2 cellular contexts compared by ENCODE assay signal in genomic region chr17:59699786-59700185, GRCh38.
TF ChIP-seq lines count a peak whose summit lies in the region.

No MANE protein-coding gene starts in this region.

TF ChIP-seq in A549, 52 proteins besides CTCF, POLR2A, EP300 and RAD21:
- TF ChIP-seq JUN (IDR thresholded peaks at IDR 0.05), result 0 out of 5 replicates have a peak, but pooled peaks of 1 of the 2 experiments have one; percentile 40
- peak; percentile 25 for TF ChIP-seq MAFK (IDR thresholded peaks at IDR 0.05; ENCODE audit: partially characterized antibody)
- TF ChIP-seq TP53 (CRISPR knock-in tag; IDR thresholded peaks at IDR 0.05), result no peak
- no peak for TF ChIP-seq PBX3 (IDR thresholded peaks at IDR 0.05)

TF ChIP-seq in GM12878, 131 proteins besides CTCF, POLR2A, EP300 and RAD21:
- TF ChIP-seq PBX3 (IDR thresholded peaks at IDR 0.05; ENCODE audit: insufficient replicate concordance, low read depth, low read length) (no peak), HSF1 (IDR thresholded peaks at IDR 0.05; ENCODE audit: low read depth, low read length) (no peak), YY1 (IDR thresholded peaks at IDR 0.05; ENCODE audit: low read depth, low read length) (no peak), RCOR1 (conservative IDR thresholded peaks at IDR 0.05; ENCODE audit: low read depth, low read length) (no peak), SRF (IDR thresholded peaks at IDR 0.05; ENCODE audit: low read depth in 2 of 2, low read length in 2 of 2) (no peak), POLR2AphosphoS5 (IDR thresholded peaks at IDR 0.05; ENCODE audit: low read length) (no peak), KAT2A (conservative IDR thresholded peaks at IDR 0.05; ENCODE audit: control insufficient read depth, low read depth, low read length) (no peak), NFXL1 (IDR thresholded peaks at IDR 0.05; ENCODE audit: borderline replicate concordance) (no peak), PRDM15 (CRISPR knock-in tag; IDR thresholded peaks at IDR 0.05) (no peak), PAX8 (IDR thresholded peaks at IDR 0.05) (no peak), SMARCA5 (IDR thresholded peaks at IDR 0.05) (no peak), HDGF (IDR thresholded peaks at IDR 0.05) (no peak), BCLAF1 (IDR thresholded peaks at IDR 0.05) (no peak), MYC (IDR thresholded peaks at IDR 0.05; ENCODE audit: insufficient read depth, insufficient read length, insufficient replicate concordance, low read length, severe bottlenecking) (no peak), EED (IDR thresholded peaks at IDR 0.05; ENCODE audit: low read depth) (no peak), BHLHE40 (IDR thresholded peaks at IDR 0.05; ENCODE audit: borderline replicate concordance in 1 of 2, low read depth in 2 of 2, low read length in 1 of 2) (no peak), PML (IDR thresholded peaks at IDR 0.05; ENCODE audit: low read length) (no peak)
- TF ChIP-seq, protein P1, sequence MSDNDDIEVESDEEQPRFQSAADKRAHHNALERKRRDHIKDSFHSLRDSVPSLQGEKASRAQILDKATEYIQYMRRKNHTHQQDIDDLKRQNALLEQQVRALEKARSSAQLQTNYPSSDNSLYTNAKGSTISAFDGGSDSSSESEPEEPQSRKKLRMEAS (IDR thresholded peaks at IDR 0.05; ENCODE audit: low read depth, low read length), result no peak
TF ChIP-seq in GM12878: peak in this region for 0.
